ENCODE assay signal across 9 cellular contexts in genomic region chr6:14476793-14477531, GRCh38.
DNase-seq lines count a peak whose midpoint lies in the region; ATAC-seq and TF ChIP-seq lines count a peak whose summit lies in the region.
"Had no signal": no experiment of that assay in that cellular context is flagged by ENCODE, and none has a peak within 500 bp of the region (broad histone marks: within the 10 kb centered on the region; RNA-seq: fewer than 3 reads in every experiment).

No MANE protein-coding gene starts in this region.

- H3K9me3 Mint-ChIP-seq in Calu3 (ENCODE audit: low read depth, unreplicated experiment) (no peaks in the 10 kb centered on the region), osteocyte (ENCODE audit: unreplicated experiment) (no peaks in the 10 kb centered on the region)

- H3K36me3 Mint-ChIP-seq in Calu3 (ENCODE audit: insufficient read depth, unreplicated experiment) (no peaks in the 10 kb centered on the region), osteocyte (ENCODE audit: unreplicated experiment) (peaks cover 6% of the 10 kb centered on the region)

- CTCF ChIA-PET in Calu3 (lab: Charles Lee), result interaction anchor here (0.6 kb wide), 1 partner anchor 735 kb away, joined by 6 read pairs; no protein-coding TSS in a partner anchor

- H3K4me1 Mint-ChIP-seq in Calu3 (ENCODE audit: low read depth, unreplicated experiment), result no peaks in the 10 kb centered on the region
- H3K4me1 Mint-ChIP-seq in osteocyte (ENCODE audit: unreplicated experiment), result peaks cover 10% of the 10 kb centered on the region
- H3K4me1 Mint-ChIP-seq: endodermal cell had no signal

- intact Hi-C loops in Calu3 (cut with micrococcal nuclease; ENCODE audit: unreplicated experiment), result no loop called here

- H3K27ac Mint-ChIP-seq in Calu3 (ENCODE audit: unreplicated experiment), result no peak overlapping the region
- H3K27ac Mint-ChIP-seq in osteocyte (ENCODE audit: unreplicated experiment), result no peak overlapping the region
- H3K27ac Mint-ChIP-seq: endodermal cell had no signal

- TF ChIP-seq CTCF in Calu3 (IDR thresholded peaks at IDR 0.05; ENCODE audit: unreplicated experiment) (no peak), osteocyte (IDR thresholded peaks at IDR 0.05) (no peak)

- peak; percentile 80 for DNase-seq in GM04504 (ENCODE audit: low read depth)
- DNase-seq in amniotic epithelial cell (ENCODE audit: low read depth), result peak; percentile 78
- DNase-seq in inferior parietal cortex (ENCODE audit: extremely low spot score), result peak; percentile 64
- DNase-seq in smooth muscle cell of the brain vasculature (ENCODE audit: low read depth, low spot score), result peak; percentile 64
- DNase-seq in Calu3, result no peak
- DNase-seq in osteocyte (ENCODE audit: extremely low spot score, unreplicated experiment), result no peak
- DNase-seq: endodermal cell had no signal

- no peak for ATAC-seq in HG02759 (IDR thresholded peaks at IDR 0.05; ENCODE audit: unreplicated experiment)
- no peak for ATAC-seq in HG03457 (IDR thresholded peaks at IDR 0.05; ENCODE audit: unreplicated experiment)

- H3K27me3 Mint-ChIP-seq in Calu3 (ENCODE audit: unreplicated experiment) (peaks cover 12% of the 10 kb centered on the region), osteocyte (ENCODE audit: unreplicated experiment) (peaks cover 6% of the 10 kb centered on the region)

- no peak overlapping the region for H3K4me3 Mint-ChIP-seq in Calu3 (ENCODE audit: low read depth, unreplicated experiment)
- H3K4me3 Mint-ChIP-seq in osteocyte (ENCODE audit: unreplicated experiment), result no peak overlapping the region
- H3K4me3 Mint-ChIP-seq: endodermal cell had no signal

- BruUV-seq in Calu3 (replicated peaks; lab: Mats Ljungman, UMichigan), result no TSS peak

Comparison
In these comparisons a context has a peak if more than half of its experiments do, and no peak if none do; other contexts are left out.
1. DNase-seq: peak in GM04504 (single experiment), amniotic epithelial cell (single experiment), inferior parietal cortex (single experiment) and smooth muscle cell of the brain vasculature (single experiment); none in Calu3 (single experiment) and osteocyte (single experiment).